8 cellular contexts compared by ENCODE assay signal in genomic region chr5:55232194-55232984, GRCh38. TPM values are rescaled to one million over a fixed set of nuclear protein-coding genes. Genes with fewer than 3 reads are reported as not detected.
DNase-seq lines count a peak whose midpoint lies in the region; ATAC-seq and TF ChIP-seq lines count a peak whose summit lies in the region.

No MANE protein-coding gene starts in this region.

- H3K36me3 ChIP-seq in CD8-positive, alpha-beta T cell (ENCODE audit: insufficient read depth, low read length): no peaks in the 10 kb centered on the region
- H3K36me3 ChIP-seq in mesenchymal stem cell (ENCODE audit: control insufficient read depth in 1 of 2, insufficient read depth in 2 of 2, low read depth in 1 of 2, low read length in 2 of 2) (no peaks in the 10 kb centered on the region), upper lobe of right lung (no peaks in the 10 kb centered on the region)

- no peaks in the 10 kb centered on the region for H3K9me3 Mint-ChIP-seq in CD8-positive, alpha-beta T cell

- H2AFZ ChIP-seq in mesenchymal stem cell (ENCODE audit: low read depth, low read length): no peak overlapping the region

- no peak overlapping the region for H3K14ac ChIP-seq in mesenchymal stem cell (ENCODE audit: low read length in 2 of 2)

- no peak overlapping the region for H2BK12ac ChIP-seq in mesenchymal stem cell (ENCODE audit: low read length in 2 of 2)

- H4K8ac ChIP-seq in mesenchymal stem cell (ENCODE audit: low read length): no peak overlapping the region

- intact Hi-C loops in CD8-positive, alpha-beta T cell (cut with DNase I, micrococcal nuclease): loop anchor here (2.0 kb wide), 2 partner anchors 60 to 74 kb away; partner anchors contain the start of genes CDC20B (in 2 of the 2), DHX29 (in 1 of the 2) and MTREX (in 1 of the 2)
- intact Hi-C loops in upper lobe of right lung (cut with DNase I): no loop called here

- H2AK5ac ChIP-seq in mesenchymal stem cell (ENCODE audit: low read length, severe bottlenecking): no peak overlapping the region

- peak in 1 of 7 experiments; percentile 49 for DNase-seq in CD8-positive, alpha-beta T cell
- DNase-seq in OCI-M2 (lab: John Stamatoyannopoulos, UW; ENCODE audit: unreplicated experiment) (peak; percentile 29), cortex of kidney (lab: John Stamatoyannopoulos, UW) (peak; percentile 17), mesenchymal stem cell (peak; percentile 35), upper lobe of right lung (no peak)

- no peak overlapping the region for H3K27ac Mint-ChIP-seq in CD8-positive, alpha-beta T cell

- H3K27ac ChIP-seq in CD8-positive, alpha-beta T cell (ENCODE audit: low read depth, low read length): no peak overlapping the region
- H3K27ac ChIP-seq in mesenchymal stem cell (ENCODE audit: low read length, poor library complexity, severe bottlenecking) (no peak overlapping the region), upper lobe of right lung (no peak overlapping the region)

- no peaks in the 10 kb centered on the region for H3K79me1 ChIP-seq in mesenchymal stem cell (replicated peaks; ENCODE audit: low read length, poor library complexity, severe bottlenecking)

- peak overlapping the region; percentile 1 for H3K9ac ChIP-seq in mesenchymal stem cell (ENCODE audit: low read length)

- peak overlapping the region; percentile 100 for H3K4me2 ChIP-seq in mesenchymal stem cell (ENCODE audit: low read length, poor library complexity, severe bottlenecking)

- peaks cover 37% of the 10 kb centered on the region for H3K4me1 Mint-ChIP-seq in CD8-positive, alpha-beta T cell (ENCODE audit: low read depth)

- CTCF ChIA-PET in CD8-positive, alpha-beta T cell (lab: Charles Lee): interaction anchor here (1.2 to 2.0 kb wide), 2 partner anchors 15 to 60 kb away, joined by 3 to 7 read pairs; no protein-coding TSS in a partner anchor

- no peak overlapping the region for H3K4ac ChIP-seq in mesenchymal stem cell (ENCODE audit: low read depth in 1 of 2, low read length in 2 of 2)

- no peak overlapping the region for H4K91ac ChIP-seq in mesenchymal stem cell (ENCODE audit: low read length)

- POLR2A ChIA-PET in CD8-positive, alpha-beta T cell (lab: Charles Lee): interaction anchor here (1.0 to 2.9 kb wide), 4 partner anchors 9 to 922 kb away, joined by 3 to 15 read pairs (median 4); partner anchors contain the start of genes ARL15 and DHX29

- no peaks in the 10 kb centered on the region for H3K36me3 Mint-ChIP-seq in CD8-positive, alpha-beta T cell

- no peak overlapping the region for H2BK15ac ChIP-seq in mesenchymal stem cell (ENCODE audit: low read depth, poor library complexity, severe bottlenecking)

- peak; percentile 4 for ATAC-seq in CD8-positive, alpha-beta T cell
- ATAC-seq in GM21786 (IDR thresholded peaks at IDR 0.05; ENCODE audit: unreplicated experiment) (peak; percentile 8), upper lobe of right lung (peak; percentile 3), GM19023 (IDR thresholded peaks at IDR 0.05; ENCODE audit: unreplicated experiment) (no peak), GM18498 (IDR thresholded peaks at IDR 0.05; ENCODE audit: unreplicated experiment) (no peak)

- no peak overlapping the region for H2BK120ac ChIP-seq in mesenchymal stem cell (ENCODE audit: low read depth, low read length)

- peaks cover 36% of the 10 kb centered on the region for H3K4me1 ChIP-seq in CD8-positive, alpha-beta T cell (ENCODE audit: insufficient read depth, low read length)
- H3K4me1 ChIP-seq in mesenchymal stem cell (ENCODE audit: control insufficient read depth, insufficient read depth, low read depth, low read length) (peaks cover 30% of the 10 kb centered on the region), upper lobe of right lung (peaks cover 41% of the 10 kb centered on the region)

- H3K23ac ChIP-seq in mesenchymal stem cell (ENCODE audit: low read length in 2 of 2): peak overlapping the region in 1 of 2 experiments; percentile 54

- H3K4me3 Mint-ChIP-seq in CD8-positive, alpha-beta T cell: peak overlapping the region; percentile 79

- H3K18ac ChIP-seq in mesenchymal stem cell (ENCODE audit: low read depth in 1 of 2, low read length in 2 of 2): no peak overlapping the region

- H3K4me3 ChIP-seq in CD8-positive, alpha-beta T cell (ENCODE audit: low read depth, low read length): peak overlapping the region; percentile 62
- H3K4me3 ChIP-seq in mesenchymal stem cell (ENCODE audit: insufficient read depth in 1 of 2, low read depth in 1 of 2, low read length in 2 of 2) (peak overlapping the region; percentile 67 to 84), upper lobe of right lung (peak overlapping the region; percentile 55)

- H3K9me3 ChIP-seq in CD8-positive, alpha-beta T cell (ENCODE audit: low read length): no peaks in the 10 kb centered on the region
- H3K9me3 ChIP-seq in mesenchymal stem cell (ENCODE audit: control insufficient read depth, low read length) (no peaks in the 10 kb centered on the region), upper lobe of right lung (no peaks in the 10 kb centered on the region)

- WGBS in mesenchymal stem cell: 1% methylated on average over 45 of the region's 47 CpGs

- TF ChIP-seq CTCF in CD8-positive, alpha-beta T cell (IDR thresholded peaks at IDR 0.05): no peak
- TF ChIP-seq CTCF in upper lobe of right lung (IDR thresholded peaks at IDR 0.05): no peak

- H2BK5ac ChIP-seq in mesenchymal stem cell (ENCODE audit: low read depth, low read length, poor library complexity, severe bottlenecking): no peak overlapping the region

- peaks cover 69% of the 10 kb centered on the region for H3K27me3 Mint-ChIP-seq in CD8-positive, alpha-beta T cell (ENCODE audit: low read depth)

- peaks cover 69% of the 10 kb centered on the region for H3K27me3 ChIP-seq in CD8-positive, alpha-beta T cell (ENCODE audit: insufficient read depth, low read length)
- H3K27me3 ChIP-seq in mesenchymal stem cell (ENCODE audit: control insufficient read depth in 1 of 2, insufficient read depth in 1 of 2, low read length in 2 of 2) (peaks cover 54 to 88% of the 10 kb centered on the region in 2 experiments), upper lobe of right lung (peaks cover 97% of the 10 kb centered on the region)

RNA-seq across cellular contexts. Expression of gene CCNO, which starts 1.0 kb away (rescaled TPM):
- total RNA-seq in CD8-positive, alpha-beta T cell: not detected
- 0.04 TPM for polyA plus RNA-seq in mesenchymal stem cell (2013, experiment 1 of 2)
- 0.08 TPM for polyA plus RNA-seq in mesenchymal stem cell (2013, experiment 2 of 2)
- total RNA-seq in upper lobe of right lung: not detected

RNA-seq across cellular contexts. Expression of gene MCIDAS, which starts 5.3 kb away (rescaled TPM):
- not detected for total RNA-seq in CD8-positive, alpha-beta T cell
- not detected for polyA plus RNA-seq in mesenchymal stem cell (2013, experiment 1 of 2)
- not detected for polyA plus RNA-seq in mesenchymal stem cell (2013, experiment 2 of 2)
- not detected for total RNA-seq in upper lobe of right lung

RNA-seq across cellular contexts. Expression of gene CDC20B, which starts 59.4 kb away (rescaled TPM):
- total RNA-seq in CD8-positive, alpha-beta T cell: not detected
- 0.01 TPM for polyA plus RNA-seq in mesenchymal stem cell (2013, experiment 1 of 2)
- not detected for polyA plus RNA-seq in mesenchymal stem cell (2013, experiment 2 of 2)
- not detected for total RNA-seq in upper lobe of right lung

Comparison
In these comparisons a context has a peak if more than half of its experiments do, and no peak if none do; other contexts are left out.
1. ATAC-seq: peak in CD8-positive, alpha-beta T cell (single experiment), GM21786 (single experiment) and upper lobe of right lung (single experiment); none in GM19023 (single experiment) and GM18498 (single experiment).
2. Peak in every context shown above with its lines, with median percentiles within 50 percentile points of each other: H3K4me3 ChIP-seq.